18 cellular contexts compared by ENCODE assay signal in genomic region chr18:77495079-77495478, GRCh38.
DNase-seq lines count a peak whose midpoint lies in the region; ATAC-seq and TF ChIP-seq lines count a peak whose summit lies in the region.
"Had no signal": no experiment of that assay in that cellular context is flagged by ENCODE, and none has a peak within 500 bp of the region (broad histone marks: within the 10 kb centered on the region; RNA-seq: fewer than 3 reads in every experiment).

No MANE protein-coding gene starts in this region.

- no peaks in the 10 kb centered on the region for H4K20me1 ChIP-seq in Karpas-422 (ENCODE audit: insufficient read depth, low read depth, low read length)

- no peaks in the 10 kb centered on the region for H3K79me2 ChIP-seq in Karpas-422 (ENCODE audit: low read length)

- no peak overlapping the region for H2AFZ ChIP-seq in Karpas-422 (ENCODE audit: low read length)
- H2AFZ ChIP-seq: GM23248 had no signal

- TF ChIP-seq CTCF in GM12865 (IDR thresholded peaks at IDR 0.05; ENCODE audit: insufficient read depth, low read depth, low read length, missing control alignments) (no peak), WERI-Rb-1 (IDR thresholded peaks at IDR 0.05; ENCODE audit: low read depth, low read length) (no peak), tibial artery (IDR thresholded peaks at IDR 0.05) (no peak)

- intact Hi-C loops in tibial artery (cut with DNase I; ENCODE audit: low total_unique reads): no loop called here

- H3K9ac ChIP-seq in Karpas-422 (ENCODE audit: low read length): no peak overlapping the region
- H3K9ac ChIP-seq: GM23248 had no signal

- no peaks in the 10 kb centered on the region for H3K9me2 ChIP-seq in Karpas-422 (replicated peaks; ENCODE audit: insufficient read depth, low read length)

- H3K4me1 ChIP-seq in Karpas-422 (ENCODE audit: low read length) (peaks cover 20% of the 10 kb centered on the region), tibial artery (no peaks in the 10 kb centered on the region)
- H3K4me1 ChIP-seq: A549, Caco-2, HAP-1 had no signal

- no peaks in the 10 kb centered on the region for H3K27me3 ChIP-seq in Karpas-422 (ENCODE audit: low read length)
- H3K27me3 ChIP-seq in WERI-Rb-1 (ENCODE audit: insufficient read depth, low read depth, severe bottlenecking): no peaks in the 10 kb centered on the region
- no peaks in the 10 kb centered on the region for H3K27me3 ChIP-seq in tibial artery

- peak; percentile 61 for DNase-seq in NOMO-1 treated with DMSO at 0.1 percent for 48 hours (lab: John Stamatoyannopoulos, UW; ENCODE audit: unreplicated experiment)
- no peak for DNase-seq in NOMO-1 treated with dmso at 0.1 percent for 144 hours (lab: John Stamatoyannopoulos, UW; ENCODE audit: unreplicated experiment)
- peak; percentile 38 for DNase-seq in GM12865 (ENCODE audit: low read depth)
- no peak for DNase-seq in Karpas-422
- peak; percentile 73 for DNase-seq in WERI-Rb-1
- no peak for DNase-seq in tibial artery
- no peak for DNase-seq in germinal center (ENCODE audit: low spot score)
- DNase-seq: AML-193; Caco-2; CD4-positive, alpha-beta T cell; GDM1; GM23248; IMR-90 had no signal

- no peak overlapping the region for H3K4me3 ChIP-seq in GM12865 (ENCODE audit: low read depth, low read length)
- no peak overlapping the region for H3K4me3 ChIP-seq in Karpas-422 (ENCODE audit: low read length)
- peak overlapping the region; percentile 17 for H3K4me3 ChIP-seq in WERI-Rb-1 (ENCODE audit: low read depth, low read length)
- no peak overlapping the region for H3K4me3 ChIP-seq in tibial artery
- H3K4me3 ChIP-seq: A549, GM23248, HAP-1 had no signal

- no peak overlapping the region for H3K27ac ChIP-seq in Karpas-422 (ENCODE audit: low read length)
- peak overlapping the region; percentile 90 for H3K27ac ChIP-seq in WERI-Rb-1
- no peak overlapping the region for H3K27ac ChIP-seq in tibial artery
- H3K27ac ChIP-seq: 22Rv1, A549, C4-2B, GM23248 had no signal

- H3K4me2 ChIP-seq in Karpas-422 (ENCODE audit: low read depth, low read length, poor library complexity, severe bottlenecking): peak overlapping the region; percentile 24
- H3K4me2 ChIP-seq: A549 had no signal

- H3K36me3 ChIP-seq in Karpas-422 (ENCODE audit: insufficient read depth, low read length) (no peaks in the 10 kb centered on the region), WERI-Rb-1 (no peaks in the 10 kb centered on the region), tibial artery (no peaks in the 10 kb centered on the region)
- H3K36me3 ChIP-seq: HAP-1 had no signal

- H3K9me3 ChIP-seq in Karpas-422 (ENCODE audit: low read length): no peaks in the 10 kb centered on the region
- H3K9me3 ChIP-seq in WERI-Rb-1 (ENCODE audit: severe bottlenecking): peaks cover 5% of the 10 kb centered on the region
- no peaks in the 10 kb centered on the region for H3K9me3 ChIP-seq in tibial artery
- H3K9me3 ChIP-seq: A549, Caco-2, HAP-1 had no signal

- no peak for ATAC-seq in GM18511 (IDR thresholded peaks at IDR 0.05; ENCODE audit: unreplicated experiment)
- ATAC-seq: A549 had no signal

Comparison
In these comparisons a context has a peak if more than half of its experiments do, and no peak if none do; other contexts are left out.
1. DNase-seq: peak in NOMO-1 treated with DMSO at 0.1 percent for 48 hours (single experiment), GM12865 (single experiment) and WERI-Rb-1 (single experiment); none in NOMO-1 treated with dmso at 0.1 percent for 144 hours (single experiment), Karpas-422 (single experiment), tibial artery (0 of 2) and germinal center (single experiment).